In the genomic region with DNA sequence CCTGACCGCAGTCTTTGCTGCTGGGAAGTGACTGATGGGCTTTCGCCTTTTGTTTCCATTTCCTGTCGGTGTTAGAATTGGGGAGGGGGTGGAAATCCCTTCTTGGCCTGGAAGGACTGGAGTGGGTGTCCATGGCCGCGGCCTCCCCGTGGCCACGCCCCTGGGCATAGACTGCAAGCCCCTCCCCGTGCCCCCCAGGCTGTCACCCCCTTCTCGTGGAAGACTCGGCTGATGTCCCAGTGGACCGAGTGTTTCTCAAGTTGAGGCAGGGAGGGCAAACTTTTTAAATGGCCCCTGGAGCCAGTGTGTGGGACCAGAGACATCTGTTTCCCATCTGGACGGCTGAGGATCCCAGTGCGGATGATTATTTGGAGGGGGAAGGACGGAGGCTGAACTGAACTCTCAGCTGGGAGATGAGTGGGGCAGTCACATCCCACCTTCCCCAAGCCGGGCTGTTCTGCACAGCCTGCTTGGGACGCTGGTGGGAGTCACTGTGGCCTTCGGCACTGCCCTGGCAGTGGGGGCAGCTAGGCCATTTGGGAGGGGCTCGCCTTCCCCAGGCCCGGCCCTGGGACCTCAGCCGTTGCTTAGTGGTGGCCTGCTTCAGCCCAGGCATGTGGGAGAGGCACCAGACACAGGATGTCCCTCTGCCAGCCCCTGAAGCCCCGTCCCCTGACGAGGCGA, we compare ENCODE assay signal across 8 cellular contexts. TPM values are rescaled to one million over a fixed set of nuclear protein-coding genes. Genes with fewer than 3 reads are reported as not detected.
DNase-seq lines count a peak whose midpoint lies in the region; ATAC-seq lines count a peak whose summit lies in the region.

No MANE protein-coding gene starts in this region.

- peak overlapping the region; percentile 90 for H3K4me3 Mint-ChIP-seq in activated T-helper 1 cell treated with anti-CD3 and anti-CD28 coated beads, Interleukin-12 subunit alpha, Interleukin-12 subunit beta, Interleukin-2, Interleukin-4 antibody, amounts not matched to agents 30 ng/mL and 10 ng/mL and 1 ng/mL, durations not matched to agents 14 hours and 24 hours and 36 hours

- peaks cover 7% of the 10 kb centered on the region for H3K36me3 Mint-ChIP-seq in activated T-helper 1 cell treated with anti-CD3 and anti-CD28 coated beads, Interleukin-12 subunit alpha, Interleukin-12 subunit beta, Interleukin-2, Interleukin-4 antibody, amounts not matched to agents 30 ng/mL and 10 ng/mL and 1 ng/mL, durations not matched to agents 14 hours and 24 hours and 36 hours (ENCODE audit: low read depth)

- peak; percentile 2 for ATAC-seq in left ventricle myocardium superior

- in situ Hi-C loops in HAP-1 (cut with MboI; ENCODE audit: low sequenced_read_pairs), result no loop called here

- H3K36me3 ChIP-seq in HAP-1 (replicated peaks), result no peaks in the 10 kb centered on the region
- no peaks in the 10 kb centered on the region for H3K36me3 ChIP-seq in skeletal muscle tissue (ENCODE audit: control insufficient read depth in 3 of 3, insufficient read depth in 3 of 3, low read length in 3 of 3)

- H3K4me3 ChIP-seq in HAP-1, result peak overlapping the region; percentile 68
- peak overlapping the region; percentile 77 to 88 (median 84) for H3K4me3 ChIP-seq in skeletal muscle tissue (ENCODE audit: low read length in 3 of 3)

- intact Hi-C loops in activated T-helper 1 cell treated with anti-CD3 and anti-CD28 coated beads, Interleukin-12 subunit alpha, Interleukin-12 subunit beta, Interleukin-2, Interleukin-4 antibody, amounts not matched to agents 30 ng/mL and 10 ng/mL and 1 ng/mL, durations not matched to agents 14 hours and 24 hours and 36 hours (cut with micrococcal nuclease), result loop anchor here (1.0 to 10.0 kb wide), 2 partner anchors 22 to 524 kb away; a partner anchor contains a TSS
- intact Hi-C loops in left ventricle myocardium superior (cut with micrococcal nuclease), result no loop called here

- H3K4me1 Mint-ChIP-seq in activated T-helper 1 cell treated with anti-CD3 and anti-CD28 coated beads, Interleukin-12 subunit alpha, Interleukin-12 subunit beta, Interleukin-2, Interleukin-4 antibody, amounts not matched to agents 30 ng/mL and 10 ng/mL and 1 ng/mL, durations not matched to agents 14 hours and 24 hours and 36 hours (ENCODE audit: low read depth), result peaks cover 10% of the 10 kb centered on the region

- H3K9me3 ChIP-seq in HAP-1 (no peaks in the 10 kb centered on the region), skeletal muscle tissue (ENCODE audit: control insufficient read depth in 3 of 3, low read length in 3 of 3) (no peaks in the 10 kb centered on the region)

- peaks cover 3% of the 10 kb centered on the region for H3K27me3 Mint-ChIP-seq in activated T-helper 1 cell treated with anti-CD3 and anti-CD28 coated beads, Interleukin-12 subunit alpha, Interleukin-12 subunit beta, Interleukin-2, Interleukin-4 antibody, amounts not matched to agents 30 ng/mL and 10 ng/mL and 1 ng/mL, durations not matched to agents 14 hours and 24 hours and 36 hours (ENCODE audit: insufficient read depth)

- peak overlapping the region; percentile 87 for H3K27ac Mint-ChIP-seq in activated T-helper 1 cell treated with anti-CD3 and anti-CD28 coated beads, Interleukin-12 subunit alpha, Interleukin-12 subunit beta, Interleukin-2, Interleukin-4 antibody, amounts not matched to agents 30 ng/mL and 10 ng/mL and 1 ng/mL, durations not matched to agents 14 hours and 24 hours and 36 hours

- H3K27me3 ChIP-seq in HAP-1 (ENCODE audit: low read depth), result no peaks in the 10 kb centered on the region
- no peaks in the 10 kb centered on the region for H3K27me3 ChIP-seq in skeletal muscle tissue (ENCODE audit: control insufficient read depth in 3 of 3, insufficient read depth in 3 of 3, low read length in 3 of 3)

- peak overlapping the region; percentile 95 for H3K27ac ChIP-seq in skeletal muscle tissue (ENCODE audit: low read depth, low read length)

- H3K4me1 ChIP-seq in HAP-1, result no peaks in the 10 kb centered on the region
- H3K4me1 ChIP-seq in skeletal muscle tissue (ENCODE audit: control insufficient read depth in 3 of 3, insufficient read depth in 3 of 3, low read length in 3 of 3), result peaks cover 54 to 57% (median 55%) of the 10 kb centered on the region in 3 donors

- H3K9ac ChIP-seq in skeletal muscle tissue (ENCODE audit: low read depth in 1 of 3, low read length in 3 of 3), result peak overlapping the region; percentile 86 to 93 (median 89)

- no peaks in the 10 kb centered on the region for H3K9me3 Mint-ChIP-seq in activated T-helper 1 cell treated with anti-CD3 and anti-CD28 coated beads, Interleukin-12 subunit alpha, Interleukin-12 subunit beta, Interleukin-2, Interleukin-4 antibody, amounts not matched to agents 30 ng/mL and 10 ng/mL and 1 ng/mL, durations not matched to agents 14 hours and 24 hours and 36 hours

- DNase-seq in HAP-1 (ENCODE audit: low spot score in 2 of 2) (no peak), left ventricle myocardium superior (peak; percentile 73), GDM1 (lab: John Stamatoyannopoulos, UW) (no peak), DMS79 treated with DMSO at 0.1 percent for 48 hours (lab: John Stamatoyannopoulos, UW) (no peak), amygdala (lab: John Stamatoyannopoulos, UW) (no peak), retina (no peak)
- DNase-seq in activated T-helper 1 cell treated with anti-CD3 and anti-CD28 coated beads, Interleukin-12 subunit alpha, Interleukin-12 subunit beta, Interleukin-2, Interleukin-4 antibody, amounts not matched to agents 30 ng/mL and 10 ng/mL and 1 ng/mL, durations not matched to agents 14 hours and 24 hours and 36 hours (ENCODE audit: low spot score), result no peak

RNA-seq across cellular contexts. Expression of a gene that starts 1.6 kb away (rescaled TPM):
- total RNA-seq in activated T-helper 1 cell treated with anti-CD3 and anti-CD28 coated beads, Interleukin-12 subunit alpha, Interleukin-12 subunit beta, Interleukin-2, Interleukin-4 antibody, amounts not matched to agents 30 ng/mL and 10 ng/mL and 1 ng/mL, durations not matched to agents 14 hours and 24 hours and 36 hours, result 236 and 247 TPM in 2 replicates
- total RNA-seq in left ventricle myocardium superior, result 653 TPM
- total RNA-seq in skeletal muscle tissue, result 221 TPM

RNA-seq across cellular contexts. Expression of a gene that starts 21.9 kb away (rescaled TPM):
- total RNA-seq in activated T-helper 1 cell treated with anti-CD3 and anti-CD28 coated beads, Interleukin-12 subunit alpha, Interleukin-12 subunit beta, Interleukin-2, Interleukin-4 antibody, amounts not matched to agents 30 ng/mL and 10 ng/mL and 1 ng/mL, durations not matched to agents 14 hours and 24 hours and 36 hours, result 70.8 and 76.4 TPM in 2 replicates
- total RNA-seq in left ventricle myocardium superior (34.8 TPM), skeletal muscle tissue (23.5 TPM)
